8 cellular contexts compared by ENCODE assay signal in genomic region chr12:15522574-15523187, GRCh38.
A peak's percentile ranks its signal among the peaks of the same experiment; 100 is the strongest.
DNase-seq lines count a peak whose midpoint lies in the region; ATAC-seq and TF ChIP-seq lines count a peak whose summit lies in the region.

No MANE protein-coding gene starts in this region.

- H3K27ac Mint-ChIP-seq in CD4-positive, alpha-beta T cell, result no peak overlapping the region

- CTCF ChIA-PET in CD4-positive, alpha-beta T cell (lab: Charles Lee), result no interaction called here

- no peak overlapping the region for H3K27ac ChIP-seq in CD4-positive, alpha-beta T cell (ENCODE audit: low read depth, low read length)

- intact Hi-C loops in CD4-positive, alpha-beta T cell (cut with DNase I, micrococcal nuclease), result loop anchor here (10.0 kb wide), 2 partner anchors 248 to 798 kb away; no protein-coding TSS in a partner anchor

- no peak for ATAC-seq in CD4-positive, alpha-beta T cell (ENCODE audit: poor library complexity)
- ATAC-seq in HG03159 (IDR thresholded peaks at IDR 0.05; ENCODE audit: unreplicated experiment), result peak; percentile 35
- no peak for ATAC-seq in GM19324 (IDR thresholded peaks at IDR 0.05; ENCODE audit: low FRiP score, unreplicated experiment)
- no peak for ATAC-seq in HG03460 (IDR thresholded peaks at IDR 0.05; ENCODE audit: unreplicated experiment)

- H3K4me3 Mint-ChIP-seq in CD4-positive, alpha-beta T cell, result no peak overlapping the region

- H3K9me3 ChIP-seq in CD4-positive, alpha-beta T cell (ENCODE audit: control insufficient read depth, low read length), result no peaks in the 10 kb centered on the region

- H3K36me3 Mint-ChIP-seq in CD4-positive, alpha-beta T cell (ENCODE audit: low read depth), result no peaks in the 10 kb centered on the region

- H3K27me3 ChIP-seq in CD4-positive, alpha-beta T cell (ENCODE audit: control insufficient read depth, insufficient read depth, low read length), result peaks cover 4% of the 10 kb centered on the region

- DNase-seq in CD4-positive, alpha-beta T cell, result no peak
- DNase-seq in NCI-H748 treated with DMSO at 0.1 percent for 48 hours (lab: John Stamatoyannopoulos, UW) (peak; percentile 54), cerebellar cortex (ENCODE audit: low spot score) (peak; percentile 41), midbrain (lab: John Stamatoyannopoulos, UW) (peak; percentile 54)
- no peak for DNase-seq in stimulated activated CD4-positive, alpha-beta T cell treated with anti-CD3 and anti-CD28 coated beads, Interleukin-2, amount 100 ng/mL, for 24 hours

- peak; percentile 29 for TF ChIP-seq CTCF in CD4-positive, alpha-beta T cell (IDR thresholded peaks at IDR 0.05)

- peaks cover 53% of the 10 kb centered on the region for H3K27me3 Mint-ChIP-seq in CD4-positive, alpha-beta T cell

- POLR2A ChIA-PET in CD4-positive, alpha-beta T cell (lab: Charles Lee), result interaction anchor here (0.6 kb wide), 1 partner anchor 9 kb away, joined by 4 read pairs; no protein-coding TSS in a partner anchor

- H3K4me1 Mint-ChIP-seq in CD4-positive, alpha-beta T cell (ENCODE audit: low read depth), result no peaks in the 10 kb centered on the region

- H3K9me3 Mint-ChIP-seq in CD4-positive, alpha-beta T cell, result no peaks in the 10 kb centered on the region

Comparison
In these comparisons a context has a peak if more than half of its experiments do, and no peak if none do; other contexts are left out.
1. DNase-seq: peak in NCI-H748 treated with DMSO at 0.1 percent for 48 hours (single experiment), cerebellar cortex (single experiment) and midbrain (single experiment); none in CD4-positive, alpha-beta T cell (0 of 10) and stimulated activated CD4-positive, alpha-beta T cell treated with anti-CD3 and anti-CD28 coated beads, Interleukin-2, amount 100 ng/mL, for 24 hours (0 of 2).